In the genomic region with DNA sequence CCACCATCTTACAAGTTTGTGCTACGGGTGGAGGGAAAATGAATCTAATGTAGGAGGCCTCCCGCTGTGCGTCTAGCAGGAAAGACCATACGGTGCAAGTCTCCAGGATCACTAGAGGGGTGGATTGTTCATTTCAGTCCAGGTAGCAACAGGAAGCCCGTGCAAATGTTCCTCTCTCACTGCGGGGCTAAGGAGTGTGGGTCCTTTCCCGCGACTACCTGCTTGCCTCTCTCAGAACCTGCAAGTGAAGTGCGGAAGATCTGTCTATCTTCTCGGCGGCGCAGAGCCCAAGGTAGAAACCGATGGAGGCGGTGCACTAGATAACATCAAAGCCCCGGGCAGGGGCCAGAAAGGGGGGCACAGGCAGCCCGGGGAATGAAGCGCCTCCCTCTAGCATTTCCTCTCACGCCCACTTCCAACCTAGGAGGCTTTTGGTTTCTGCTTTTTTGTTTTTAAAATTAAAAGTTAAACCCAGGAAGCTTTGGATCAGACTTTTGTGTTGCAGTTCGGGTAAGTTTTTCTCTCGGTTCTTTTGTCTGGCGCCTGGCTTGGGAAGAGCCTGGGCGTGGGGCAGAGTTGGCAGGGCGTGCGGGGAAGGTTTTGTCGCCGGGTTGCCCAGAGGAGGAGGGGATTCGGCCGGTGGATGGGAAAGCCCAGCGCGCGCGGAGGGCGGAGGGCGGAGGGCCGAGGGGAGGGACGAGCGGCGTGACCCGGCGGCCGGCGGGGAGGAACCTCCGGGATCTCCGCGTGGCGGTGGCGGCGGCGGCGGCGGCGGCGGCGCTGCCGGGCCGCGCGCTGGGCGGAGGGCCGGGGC, we compare ENCODE assay signal across 8 cellular contexts. TPM values are rescaled to one million over a fixed set of nuclear protein-coding genes. Genes with fewer than 3 reads are reported as not detected.
DNase-seq lines count a peak whose midpoint lies in the region; ATAC-seq and TF ChIP-seq lines count a peak whose summit lies in the region.

No MANE protein-coding gene starts in this region.

- H3K27me3 ChIP-seq in KMS-11 (ENCODE audit: insufficient read depth, low read depth) (no peaks in the 10 kb centered on the region), foreskin keratinocyte (no peaks in the 10 kb centered on the region), neuron (ENCODE audit: insufficient read depth, low read length) (no peaks in the 10 kb centered on the region), subcutaneous abdominal adipose tissue (ENCODE audit: control insufficient read depth in 5 of 5, insufficient read depth in 4 of 5, low read length in 5 of 5) (no peaks in the 10 kb centered on the region)

- H3K4me3 ChIP-seq in KMS-11 (IDR thresholded peaks at IDR 0.05; ENCODE audit: insufficient read depth, low read depth, low read length): no peak overlapping the region
- H3K4me3 ChIP-seq in neuron (ENCODE audit: low read length): peak overlapping the region; percentile 61
- H3K4me3 ChIP-seq in subcutaneous abdominal adipose tissue (ENCODE audit: low read depth in 1 of 5, low read length in 5 of 5): peak overlapping the region; percentile 71 to 94 (median 73)

- peak overlapping the region; percentile 96 for H3K9ac ChIP-seq in KMS-11
- peak overlapping the region; percentile 21 to 86 (median 80) for H3K9ac ChIP-seq in subcutaneous abdominal adipose tissue (ENCODE audit: low read length in 5 of 5)

- H3K79me2 ChIP-seq in KMS-11 (ENCODE audit: insufficient read depth, low read depth): peaks cover 27% of the 10 kb centered on the region

- peak overlapping the region; percentile 76 for H2AFZ ChIP-seq in KMS-11 (ENCODE audit: low read depth)
- H2AFZ ChIP-seq in neuron (ENCODE audit: low read depth, low read length): peak overlapping the region; percentile 87

- H3K9me3 ChIP-seq in neuron (ENCODE audit: low read length) (no peaks in the 10 kb centered on the region), subcutaneous abdominal adipose tissue (ENCODE audit: control insufficient read depth in 5 of 5, low read length in 5 of 5) (no peaks in the 10 kb centered on the region)

- H4K20me1 ChIP-seq in KMS-11 (ENCODE audit: insufficient read depth): no peaks in the 10 kb centered on the region

- peak overlapping the region; percentile 72 for H3K4me2 ChIP-seq in KMS-11

- H3K4me1 ChIP-seq in KMS-11 (ENCODE audit: low read depth, poor library complexity, severe bottlenecking) (peaks cover 14% of the 10 kb centered on the region), foreskin keratinocyte (peaks cover 4% of the 10 kb centered on the region), neuron (ENCODE audit: insufficient read depth, low read length) (peaks cover 22% of the 10 kb centered on the region), subcutaneous abdominal adipose tissue (ENCODE audit: control insufficient read depth in 5 of 5, insufficient read depth in 5 of 5, low read length in 5 of 5) (peaks cover 11 to 36% (median 27%) of the 10 kb centered on the region in 5 donors)

- H3K27ac ChIP-seq in KMS-11: peak overlapping the region; percentile 91
- H3K27ac ChIP-seq in foreskin keratinocyte: peak overlapping the region; percentile 99
- H3K27ac ChIP-seq in subcutaneous abdominal adipose tissue (ENCODE audit: low read depth, low read length): peak overlapping the region; percentile 88

- peak; percentile 43 for DNase-seq in DMS114 treated with DMSO at 0.1 percent for 48 hours (lab: John Stamatoyannopoulos, UW; ENCODE audit: unreplicated experiment)
- peak; percentile 49 to 59 for DNase-seq in SHP77 (lab: John Stamatoyannopoulos, UW)
- peak; percentile 84 for DNase-seq in activated gamma-delta T cell treated with Interleukin-2 at 50 U/mL for 16 hours
- peak; percentile 75 to 83 for DNase-seq in foreskin keratinocyte

- ATAC-seq in GM21529 (IDR thresholded peaks at IDR 0.05; ENCODE audit: unreplicated experiment) (peak; percentile 30), foreskin keratinocyte (peak; percentile 35)

- H3K36me3 ChIP-seq in KMS-11 (ENCODE audit: insufficient read depth) (no peaks in the 10 kb centered on the region), neuron (ENCODE audit: insufficient read depth, low read length) (no peaks in the 10 kb centered on the region), subcutaneous abdominal adipose tissue (ENCODE audit: control insufficient read depth in 5 of 5, insufficient read depth in 5 of 5, low read length in 5 of 5) (no peaks in the 10 kb centered on the region)

- TF ChIP-seq CTCF in KMS-11 (conservative IDR thresholded peaks at IDR 0.05; ENCODE audit: low read depth, low read length): no peak
- no peak for TF ChIP-seq CTCF in foreskin keratinocyte (conservative IDR thresholded peaks at IDR 0.05)

RNA-seq across cellular contexts. Expression of a gene that starts 3.5 kb away (rescaled TPM):
- total RNA-seq in foreskin keratinocyte: 19.0 and 23.0 TPM in 2 replicates
- polyA plus RNA-seq in foreskin keratinocyte: 5.1 and 5.2 TPM in 2 replicates
